In the genomic region with DNA sequence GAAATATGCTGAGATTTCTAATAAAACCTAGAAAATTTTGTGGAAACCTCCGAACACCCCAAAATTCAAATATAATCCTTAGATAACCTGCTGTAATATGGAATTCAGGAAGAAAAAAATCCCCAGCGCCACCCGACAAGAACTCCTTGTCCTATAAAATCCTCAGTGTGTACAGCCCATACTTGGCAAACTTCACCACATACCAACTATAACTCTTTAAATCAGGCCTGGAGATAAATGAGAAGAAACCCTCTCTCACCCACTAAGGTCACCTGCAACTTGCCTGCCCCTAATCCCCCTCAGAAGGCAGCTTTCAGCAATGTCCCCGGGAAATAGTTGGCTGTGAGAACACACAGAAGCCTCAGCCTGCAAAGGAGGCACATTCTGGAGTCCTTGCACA, we compare ENCODE assay signal across 15 cellular contexts.
DNase-seq lines count a peak whose midpoint lies in the region; ATAC-seq and TF ChIP-seq lines count a peak whose summit lies in the region.
"Had no signal": no experiment of that assay in that cellular context is flagged by ENCODE, and none has a peak within 500 bp of the region (broad histone marks: within the 10 kb centered on the region; RNA-seq: fewer than 3 reads in every experiment).

No MANE protein-coding gene starts in this region.

- intact Hi-C loops in right cardiac atrium (cut with DNase I): no loop called here
- intact Hi-C loops in Right ventricle myocardium inferior (cut with DNase I): loop anchor here (2.0 kb wide), 1 partner anchor 28 kb away; no protein-coding TSS in a partner anchor
- intact Hi-C loops in aorta (cut with DNase I): no loop called here

- H3K27ac Mint-ChIP-seq in osteocyte (ENCODE audit: unreplicated experiment): peak overlapping the region; percentile 95
- H3K27ac Mint-ChIP-seq: activated CD4-positive, alpha-beta memory T cell treated with anti-CD3 and anti-CD28 coated beads for 36 hours; activated T-helper 1 cell treated with anti-CD3 and anti-CD28 coated beads, Interleukin-12 subunit alpha, Interleukin-12 subunit beta, Interleukin-2, Interleukin-4 antibody, amounts not matched to agents 30 ng/mL and 10 ng/mL and 1 ng/mL, durations not matched to agents 14 hours and 24 hours and 36 hours; immature natural killer cell had no signal

- H3K4me3 ChIP-seq in right cardiac atrium (ENCODE audit: low read length) (no peak overlapping the region), aorta (ENCODE audit: low read length in 2 of 2) (no peak overlapping the region)

- DNase-seq in right cardiac atrium: no peak
- no peak for DNase-seq in Right ventricle myocardium inferior (ENCODE audit: missing footprints)
- DNase-seq in epithelial cell of prostate (ENCODE audit: low read depth, low spot score): no peak
- no peak for DNase-seq in osteocyte (ENCODE audit: extremely low spot score, unreplicated experiment)
- DNase-seq in aorta: no peak
- no peak for DNase-seq in NCI-H2029 (lab: John Stamatoyannopoulos, UW)
- DNase-seq: activated CD4-positive, alpha-beta memory T cell treated with anti-CD3 and anti-CD28 coated beads for 36 hours; foreskin melanocyte; H7; immature natural killer cell; SIG-M5; stimulated activated naive CD8-positive, alpha-beta T cell treated with anti-CD3 and anti-CD28 coated beads, Interleukin-15, Interleukin-2, amounts not matched to agents 100 U/mL and 50 U/mL, for 24 hours had no signal

- H3K36me3 ChIP-seq in aorta (ENCODE audit: control insufficient read depth in 1 of 2, insufficient read depth in 2 of 2, low read length in 1 of 2): no peaks in the 10 kb centered on the region

- no peaks in the 10 kb centered on the region for H3K9me3 ChIP-seq in right cardiac atrium (ENCODE audit: control insufficient read depth, low read length)
- H3K9me3 ChIP-seq in aorta (ENCODE audit: control insufficient read depth, low read length): no peaks in the 10 kb centered on the region

- no peak overlapping the region for H3K4me3 Mint-ChIP-seq in osteocyte (ENCODE audit: unreplicated experiment)
- H3K4me3 Mint-ChIP-seq: activated CD4-positive, alpha-beta memory T cell treated with anti-CD3 and anti-CD28 coated beads for 36 hours; activated T-helper 1 cell treated with anti-CD3 and anti-CD28 coated beads, Interleukin-12 subunit alpha, Interleukin-12 subunit beta, Interleukin-2, Interleukin-4 antibody, amounts not matched to agents 30 ng/mL and 10 ng/mL and 1 ng/mL, durations not matched to agents 14 hours and 24 hours and 36 hours; immature natural killer cell had no signal

- peak overlapping the region; percentile 70 for H3K27ac ChIP-seq in right cardiac atrium (ENCODE audit: low read length)
- H3K27ac ChIP-seq in epithelial cell of prostate: peak overlapping the region; percentile 96
- H3K27ac ChIP-seq in aorta (ENCODE audit: low read depth in 1 of 2, low read length in 2 of 2): peak overlapping the region; percentile 46 to 91

- ATAC-seq in right cardiac atrium (peak in 1 of 2 donors; percentile 25), Right ventricle myocardium inferior (no peak), aorta (ENCODE audit: low FRiP score) (no peak), HG02623 (IDR thresholded peaks at IDR 0.05; ENCODE audit: unreplicated experiment) (no peak), GM18858 (IDR thresholded peaks at IDR 0.05; ENCODE audit: unreplicated experiment) (no peak)
- ATAC-seq: stimulated activated naive CD8-positive, alpha-beta T cell treated with anti-CD3 and anti-CD28 coated beads, Interleukin-15, Interleukin-2, amounts not matched to agents 100 U/mL and 50 U/mL, for 24 hours had no signal

- H3K9me3 Mint-ChIP-seq in osteocyte (ENCODE audit: unreplicated experiment): no peaks in the 10 kb centered on the region
- H3K9me3 Mint-ChIP-seq: activated CD4-positive, alpha-beta memory T cell treated with anti-CD3 and anti-CD28 coated beads for 36 hours; activated T-helper 1 cell treated with anti-CD3 and anti-CD28 coated beads, Interleukin-12 subunit alpha, Interleukin-12 subunit beta, Interleukin-2, Interleukin-4 antibody, amounts not matched to agents 30 ng/mL and 10 ng/mL and 1 ng/mL, durations not matched to agents 14 hours and 24 hours and 36 hours; immature natural killer cell had no signal

- H3K27me3 ChIP-seq in right cardiac atrium (ENCODE audit: control insufficient read depth, insufficient read depth) (no peaks in the 10 kb centered on the region), aorta (ENCODE audit: control insufficient read depth in 1 of 2, insufficient read depth in 2 of 2, low read length in 1 of 2) (no peaks in the 10 kb centered on the region)

- no peaks in the 10 kb centered on the region for H3K27me3 Mint-ChIP-seq in osteocyte (ENCODE audit: unreplicated experiment)

- no peak for TF ChIP-seq CTCF in osteocyte (IDR thresholded peaks at IDR 0.05)

- WGBS in right cardiac atrium: 74% methylated on average over 4 of the region's 4 CpGs
- WGBS in aorta, 2 donors: 92% methylated on average over 4 of the region's 4 CpGs

- H3K4me1 Mint-ChIP-seq in osteocyte (ENCODE audit: unreplicated experiment): peaks cover 85% of the 10 kb centered on the region
- H3K4me1 Mint-ChIP-seq: immature natural killer cell had no signal

- H3K4me1 ChIP-seq in right cardiac atrium (ENCODE audit: control insufficient read depth, insufficient read depth, low read length): peaks cover 15% of the 10 kb centered on the region
- H3K4me1 ChIP-seq in aorta (ENCODE audit: control insufficient read depth in 1 of 2, insufficient read depth in 2 of 2, low read length in 2 of 2): peaks cover 0 to 2% of the 10 kb centered on the region in 2 donors

- no peaks in the 10 kb centered on the region for H3K36me3 Mint-ChIP-seq in osteocyte (ENCODE audit: unreplicated experiment)
- H3K36me3 Mint-ChIP-seq: activated CD4-positive, alpha-beta memory T cell treated with anti-CD3 and anti-CD28 coated beads for 36 hours had no signal
